12 cellular contexts compared by ENCODE assay signal in genomic region chr2:28976584-28976983, GRCh38. TPM values are rescaled to one million over a fixed set of nuclear protein-coding genes. Genes with fewer than 3 reads are reported as not detected.
A peak's percentile ranks its signal among the peaks of the same experiment; 100 is the strongest.
DNase-seq lines count a peak whose midpoint lies in the region; ATAC-seq and TF ChIP-seq lines count a peak whose summit lies in the region.
"Had no signal": no experiment of that assay in that cellular context is flagged by ENCODE, and none has a peak within 500 bp of the region (broad histone marks: within the 10 kb centered on the region; RNA-seq: fewer than 3 reads in every experiment).

No MANE protein-coding gene starts in this region.

- no peak overlapping the region for H3K4me3 Mint-ChIP-seq in CD4-positive, alpha-beta memory T cell
- H3K4me3 Mint-ChIP-seq: WTC11 had no signal

- peak overlapping the region; percentile 25 for H3K27ac ChIP-seq in SJCRH30
- peak overlapping the region in 8 of 12 donors; percentile 10 to 72 (median 42) for H3K27ac ChIP-seq in heart left ventricle
- no peak overlapping the region for H3K27ac ChIP-seq in CD4-positive, alpha-beta memory T cell (ENCODE audit: low read depth, low read length)
- H3K27ac ChIP-seq: ascending aorta had no signal

- H3K9me3 Mint-ChIP-seq in CD4-positive, alpha-beta memory T cell, result peaks cover 0 to 4% (median 0%) of the 10 kb centered on the region in 8 donors
- H3K9me3 Mint-ChIP-seq: WTC11 had no signal

- POLR2A ChIA-PET in CD4-positive, alpha-beta memory T cell (lab: Charles Lee; ENCODE audit: partially characterized antibody), result no interaction called here

- TF ChIP-seq POLR2A in heart left ventricle (IDR thresholded peaks at IDR 0.05), result no peak

- no peaks in the 10 kb centered on the region for H3K27me3 ChIP-seq in SJCRH30
- no peaks in the 10 kb centered on the region for H3K27me3 ChIP-seq in heart left ventricle
- no peaks in the 10 kb centered on the region for H3K27me3 ChIP-seq in CD4-positive, alpha-beta memory T cell (ENCODE audit: insufficient read depth, low read length)
- H3K27me3 ChIP-seq in BE2C, result no peaks in the 10 kb centered on the region
- H3K27me3 ChIP-seq: ascending aorta had no signal

- H3K36me3 Mint-ChIP-seq in CD4-positive, alpha-beta memory T cell, result no peaks in the 10 kb centered on the region
- H3K36me3 Mint-ChIP-seq: WTC11 had no signal

- H3K4me1 Mint-ChIP-seq in CD4-positive, alpha-beta memory T cell, result peaks cover 5 to 7% (median 6%) of the 10 kb centered on the region in 4 donors
- H3K4me1 Mint-ChIP-seq: WTC11 had no signal

- no peaks in the 10 kb centered on the region for H3K27me3 Mint-ChIP-seq in CD4-positive, alpha-beta memory T cell

- H3K4me3 ChIP-seq in SJCRH30, result no peak overlapping the region
- no peak overlapping the region for H3K4me3 ChIP-seq in heart left ventricle
- H3K4me3 ChIP-seq in retinal pigment epithelial cell (ENCODE audit: low read length), result no peak overlapping the region
- H3K4me3 ChIP-seq in CD4-positive, alpha-beta memory T cell (ENCODE audit: low read length in 2 of 2), result no peak overlapping the region
- H3K4me3 ChIP-seq in BE2C (ENCODE audit: low read depth, low read length), result no peak overlapping the region
- H3K4me3 ChIP-seq: ascending aorta had no signal

- intact Hi-C loops in heart left ventricle (cut with DNase I), result loop anchor here in 2 of 10 donors (5.0 kb wide), 1 partner anchor 36 kb away; no protein-coding TSS in a partner anchor
- intact Hi-C loops in CD4-positive, alpha-beta memory T cell (cut with micrococcal nuclease), result no loop called here

- peak; percentile 61 to 85 (median 80) for ATAC-seq in heart left ventricle
- no peak for ATAC-seq in GM19463 (IDR thresholded peaks at IDR 0.05; ENCODE audit: unreplicated experiment)
- ATAC-seq: WTC11 had no signal

- peak overlapping the region in 2 of 7 donors; percentile 3 to 55 for H3K27ac Mint-ChIP-seq in CD4-positive, alpha-beta memory T cell
- H3K27ac Mint-ChIP-seq: WTC11 had no signal

- CTCF ChIA-PET in CD4-positive, alpha-beta memory T cell (lab: Charles Lee; ENCODE audit: partially characterized antibody), result interaction anchor here (1.5 kb wide), 1 partner anchor 18 kb away, joined by 5 read pairs; no protein-coding TSS in a partner anchor

- H3K36me3 ChIP-seq in SJCRH30, result no peaks in the 10 kb centered on the region
- no peaks in the 10 kb centered on the region for H3K36me3 ChIP-seq in heart left ventricle
- no peaks in the 10 kb centered on the region for H3K36me3 ChIP-seq in CD4-positive, alpha-beta memory T cell (ENCODE audit: insufficient read depth, low read length)
- H3K36me3 ChIP-seq in BE2C, result no peaks in the 10 kb centered on the region
- H3K36me3 ChIP-seq: ascending aorta had no signal

- 43 to 51% (median 50%) methylated on average over 3 of the region's 3 CpGs for whole genome bisulfite sequencing in heart left ventricle, 4 donors

- H3K9me3 ChIP-seq in SJCRH30 (replicated peaks), result no peaks in the 10 kb centered on the region
- H3K9me3 ChIP-seq in heart left ventricle, result peaks cover 0 to 10% (median 0%) of the 10 kb centered on the region in 12 donors
- H3K9me3 ChIP-seq in CD4-positive, alpha-beta memory T cell (ENCODE audit: control insufficient read depth in 1 of 2, low read length in 2 of 2), result no peaks in the 10 kb centered on the region
- H3K9me3 ChIP-seq in BE2C, result no peaks in the 10 kb centered on the region
- H3K9me3 ChIP-seq: ascending aorta had no signal

- H3K4me1 ChIP-seq in SJCRH30, result peaks cover 11% of the 10 kb centered on the region
- peaks cover 0 to 29% (median 5%) of the 10 kb centered on the region in 12 donors for H3K4me1 ChIP-seq in heart left ventricle
- peaks cover 8% of the 10 kb centered on the region for H3K4me1 ChIP-seq in CD4-positive, alpha-beta memory T cell (ENCODE audit: insufficient read depth, low read length)
- peaks cover 14% of the 10 kb centered on the region for H3K4me1 ChIP-seq in BE2C
- H3K4me1 ChIP-seq: ascending aorta had no signal

- TF ChIP-seq CTCF in heart left ventricle (IDR thresholded peaks at IDR 0.05) (no peak), retinal pigment epithelial cell (conservative IDR thresholded peaks at IDR 0.05; ENCODE audit: low read depth, low read length) (no peak), BE2C (IDR thresholded peaks at IDR 0.05; ENCODE audit: low read depth, low read length) (no peak)

- DNase-seq in H4 (ENCODE audit: low spot score) (peak; percentile 49), SJCRH30 (peak; percentile 88 to 92), heart left ventricle (peak in 3 of 5 donors; percentile 42 to 78 (median 73)), retinal pigment epithelial cell (ENCODE audit: low read depth) (peak; percentile 66), NCI-H1092 (lab: John Stamatoyannopoulos, UW) (no peak), BE2C (no peak)
- no peak for DNase-seq in CD4-positive, alpha-beta memory T cell
- DNase-seq: activated T-cell treated with anti-CD3 and anti-CD28 coated beads, Interleukin-2, amount 50 U/mL, for 1 hour; NCI-H524 treated with DMSO at 0.1 percent for 48 hours had no signal

RNA-seq across cellular contexts. Expression of gene TOGARAM2, which starts 4.5 kb away (rescaled TPM):
- 0.21 TPM in 1 of 2 replicates, not detected in the other for total RNA-seq in H4 (2014; rRNA removed; shearing (Covaris generic))
- 0.41 and 0.73 TPM in 2 replicates for total RNA-seq in SJCRH30 (2014; rRNA removed; shearing (Covaris generic))
- total RNA-seq in heart left ventricle, result 10 to 100 TPM in 3 of 9 donors, 1 to 10 TPM in 5, under 1 TPM in 1; 0.24 to 23.5 (median 6.2) TPM
- polyA plus RNA-seq in heart left ventricle, result 10 to 100 TPM in 1 of 2 donors, 1 to 10 TPM in 1; 5.5 to 23.9 TPM
- 1 to 10 TPM; 1.8 to 2.7 TPM for total RNA-seq in CD4-positive, alpha-beta memory T cell
- polyA plus RNA-seq in CD4-positive, alpha-beta memory T cell, result 1 to 10 TPM in 1 of 2 donors, under 1 TPM in 1; 0.46 to 1.6 TPM
- polyA plus RNA-seq in BE2C (2012; ENCODE audit: insufficient read depth, insufficient read length, low read depth), result 1.1 TPM
- total RNA-seq: ascending aorta had no signal

Comparison
In these comparisons a context has a peak if more than half of its experiments do, and no peak if none do; other contexts are left out.
1. DNase-seq: peak in H4 (single experiment), SJCRH30 (2 of 2), heart left ventricle (3 of 5) and retinal pigment epithelial cell (single experiment); none in CD4-positive, alpha-beta memory T cell (0 of 5), NCI-H1092 (single experiment) and BE2C (single experiment).